In the genomic region with DNA sequence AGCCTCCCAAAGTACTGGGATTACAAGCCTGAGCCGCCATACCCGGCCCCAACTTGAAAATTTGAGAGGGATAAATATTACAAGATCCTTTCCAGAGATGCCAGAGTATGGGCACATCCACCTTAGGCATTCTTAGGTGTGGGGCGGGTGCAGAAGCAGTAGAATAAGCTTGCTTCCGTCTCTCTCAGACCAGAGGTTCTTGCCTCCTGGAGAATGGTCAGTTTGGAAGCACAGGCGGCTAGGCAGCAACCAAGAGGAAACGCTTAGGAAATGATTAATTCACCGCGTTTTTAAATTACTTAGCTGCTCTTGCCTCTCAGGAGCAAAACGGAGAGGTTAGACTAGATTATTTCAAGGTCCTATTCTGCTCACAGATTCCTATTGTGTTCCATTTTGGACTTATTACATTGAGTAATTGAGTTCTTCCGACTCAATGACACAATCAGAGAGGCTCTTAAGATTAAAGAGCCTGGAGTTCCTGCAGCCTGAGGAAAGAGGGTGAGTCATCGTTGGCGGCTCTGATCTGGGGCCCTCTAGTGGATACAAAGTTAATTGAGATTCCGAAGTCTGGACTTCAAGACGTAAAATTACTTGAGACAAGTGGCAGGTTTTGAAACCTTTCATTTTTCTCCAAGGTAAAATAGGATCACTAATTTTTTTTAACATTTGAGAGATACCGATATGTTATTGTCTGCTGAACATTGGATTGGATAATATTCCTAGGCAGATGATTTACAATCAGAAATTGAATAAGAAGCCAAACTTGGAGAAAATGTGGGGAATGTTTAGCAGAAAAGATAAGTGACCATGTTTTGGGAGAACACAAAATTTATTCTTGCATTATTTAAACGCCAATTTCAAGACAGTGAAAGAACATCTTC, we compare ENCODE assay signal across 8 cellular contexts. TPM values are rescaled to one million over a fixed set of nuclear protein-coding genes. Genes with fewer than 3 reads are reported as not detected.
A peak's percentile ranks its signal among the peaks of the same experiment; 100 is the strongest.
DNase-seq lines count a peak whose midpoint lies in the region; ATAC-seq and TF ChIP-seq lines count a peak whose summit lies in the region.

No MANE protein-coding gene starts in this region.

- H3K9me3 Mint-ChIP-seq in activated T-cell treated with anti-CD3 and anti-CD28 coated beads, Interleukin-2, amount 50 U/mL, for 72 hours = no peaks in the 10 kb centered on the region
- H3K9me3 Mint-ChIP-seq in natural killer cell treated with Interleukin-12 subunit alpha and Interleukin-12 subunit beta and Interleukin-15 and Interleukin-18, amount 100 ng/mL, for 72 hours = no peaks in the 10 kb centered on the region

- ATAC-seq in activated T-cell treated with anti-CD3 and anti-CD28 coated beads, Interleukin-2, amount 50 U/mL, for 72 hours (replicated peaks in 1 of 2) = peak; percentile 68 to 69
- ATAC-seq in natural killer cell treated with Interleukin-12 subunit alpha and Interleukin-12 subunit beta and Interleukin-15 and Interleukin-18, amount 100 ng/mL, for 72 hours = peak; percentile 71 to 86
- no peak for ATAC-seq in GM18519 (IDR thresholded peaks at IDR 0.05; ENCODE audit: low FRiP score, unreplicated experiment)

- no peaks in the 10 kb centered on the region for H3K36me3 Mint-ChIP-seq in activated T-cell treated with anti-CD3 and anti-CD28 coated beads, Interleukin-2, amount 50 U/mL, for 72 hours (ENCODE audit: insufficient read depth in 2 of 2)
- H3K36me3 Mint-ChIP-seq in natural killer cell treated with Interleukin-12 subunit alpha and Interleukin-12 subunit beta and Interleukin-15 and Interleukin-18, amount 100 ng/mL, for 72 hours = no peaks in the 10 kb centered on the region

- peaks cover 7% of the 10 kb centered on the region for H3K4me1 Mint-ChIP-seq in activated T-cell treated with anti-CD3 and anti-CD28 coated beads, Interleukin-2, amount 50 U/mL, for 72 hours (ENCODE audit: low read depth)
- peaks cover 7 to 10% of the 10 kb centered on the region in 2 donors for H3K4me1 Mint-ChIP-seq in natural killer cell treated with Interleukin-12 subunit alpha and Interleukin-12 subunit beta and Interleukin-15 and Interleukin-18, amount 100 ng/mL, for 72 hours (ENCODE audit: low read depth in 2 of 2)

- DNase-seq in GM12865 (ENCODE audit: low read depth) (peak; percentile 64), HT1080 (ENCODE audit: low read depth) (peak; percentile 86), OCI-M1 (lab: John Stamatoyannopoulos, UW) (peak; percentile 92), fibroblast of peridontal ligament (ENCODE audit: extremely low read depth) (peak; percentile 90)
- DNase-seq in activated T-cell treated with anti-CD3 and anti-CD28 coated beads, Interleukin-2, amount 50 U/mL, for 72 hours = peak; percentile 43 to 48
- DNase-seq in natural killer cell treated with Interleukin-12 subunit alpha and Interleukin-12 subunit beta and Interleukin-15 and Interleukin-18, amount 100 ng/mL, for 72 hours (ENCODE audit: low spot score) = no peak
- DNase-seq in stimulated activated naive CD4-positive, alpha-beta T cell treated with Interleukin-2 at 50 U/mL for 16 hours (lab: John Stamatoyannopoulos, UW) = peak; percentile 24

- H3K4me3 ChIP-seq in GM12865 (ENCODE audit: low read depth, low read length) = no peak overlapping the region

- peak overlapping the region in 1 of 2 donors; percentile 6 for H3K4me3 Mint-ChIP-seq in activated T-cell treated with anti-CD3 and anti-CD28 coated beads, Interleukin-2, amount 50 U/mL, for 72 hours
- no peak overlapping the region for H3K4me3 Mint-ChIP-seq in natural killer cell treated with Interleukin-12 subunit alpha and Interleukin-12 subunit beta and Interleukin-15 and Interleukin-18, amount 100 ng/mL, for 72 hours

- no peak overlapping the region for H3K27ac Mint-ChIP-seq in activated T-cell treated with anti-CD3 and anti-CD28 coated beads, Interleukin-2, amount 50 U/mL, for 72 hours
- no peak overlapping the region for H3K27ac Mint-ChIP-seq in natural killer cell treated with Interleukin-12 subunit alpha and Interleukin-12 subunit beta and Interleukin-15 and Interleukin-18, amount 100 ng/mL, for 72 hours

- TF ChIP-seq CTCF in GM12865 (IDR thresholded peaks at IDR 0.05; ENCODE audit: insufficient read depth, low read depth, low read length, missing control alignments) = peak; percentile 66

- H3K27me3 Mint-ChIP-seq in activated T-cell treated with anti-CD3 and anti-CD28 coated beads, Interleukin-2, amount 50 U/mL, for 72 hours (ENCODE audit: low read depth) = peaks cover 17% of the 10 kb centered on the region
- H3K27me3 Mint-ChIP-seq in natural killer cell treated with Interleukin-12 subunit alpha and Interleukin-12 subunit beta and Interleukin-15 and Interleukin-18, amount 100 ng/mL, for 72 hours = peaks cover 9 to 15% of the 10 kb centered on the region in 2 donors

RNA-seq across cellular contexts. Expression of a gene that starts 5.8 kb away (rescaled TPM):
- total RNA-seq in HT1080 (2014; rRNA removed; shearing (Covaris generic)) = not detected in 2 replicates
- not detected in 2 replicates for polyA plus RNA-seq in HT1080 (2015; cell fraction: cytosol; rRNA removed)
- not detected in 2 replicates for polyA plus RNA-seq in HT1080 (2015; cell fraction: nucleus; rRNA removed)
- total RNA-seq in activated T-cell treated with anti-CD3 and anti-CD28 coated beads, Interleukin-2, amount 50 U/mL, for 72 hours = not detected
- total RNA-seq in natural killer cell treated with Interleukin-12 subunit alpha and Interleukin-12 subunit beta and Interleukin-15 and Interleukin-18, amount 100 ng/mL, for 72 hours = not detected
